Comparison of ENCODE assay signal across 9 cellular contexts in genomic region chrX:123450217-123450616, GRCh38.
DNase-seq lines count a peak whose midpoint lies in the region; FAIRE-seq and TF ChIP-seq lines count a peak whose summit lies in the region.
"Had no signal": no experiment of that assay in that cellular context is flagged by ENCODE, and none has a peak within 500 bp of the region (broad histone marks: within the 10 kb centered on the region; RNA-seq: fewer than 3 reads in every experiment).

No MANE protein-coding gene starts in this region.

- H3K36me3 ChIP-seq in BE2C: no peaks in the 10 kb centered on the region

- DNase-seq in BE2C (no peak), GM12891 (ENCODE audit: insufficient read length, low spot score) (no peak), RPMI8226 (peak; percentile 4), Ammon's horn (ENCODE audit: low spot score) (no peak), NOMO-1 (lab: John Stamatoyannopoulos, UW; ENCODE audit: unreplicated experiment in 2 of 2) (no peak), immature natural killer cell (no peak)
- no peak for DNase-seq in activated CD8-positive, alpha-beta memory T cell treated with anti-CD3 and anti-CD28 coated beads, Interleukin-2, amount 50 U/mL, for 4 hours
- DNase-seq: amniotic stem cell had no signal

- no peak for TF ChIP-seq POLR2A in GM12891 (IDR thresholded peaks at IDR 0.05; ENCODE audit: low read depth, low read length)

- H3K27me3 ChIP-seq in BE2C: no peaks in the 10 kb centered on the region

- FAIRE-seq in GM12891 (lab: Jason Lieb, UNC): peak; percentile 28
- FAIRE-seq in islet of Langerhans (lab: Jason Lieb, UNC): peak; percentile 96

- peak; percentile 22 for TF ChIP-seq CTCF in BE2C (IDR thresholded peaks at IDR 0.05; ENCODE audit: low read depth, low read length)

- H3K9me3 Mint-ChIP-seq in immature natural killer cell: no peaks in the 10 kb centered on the region

- peaks cover 0 to 7% (median 1%) of the 10 kb centered on the region in 3 donors for H3K27me3 Mint-ChIP-seq in immature natural killer cell (ENCODE audit: low read depth in 3 of 3)

- H3K27ac Mint-ChIP-seq in immature natural killer cell: no peak overlapping the region

- H3K4me3 Mint-ChIP-seq in immature natural killer cell: no peak overlapping the region

- H3K4me1 Mint-ChIP-seq in immature natural killer cell: no peaks in the 10 kb centered on the region

- no peaks in the 10 kb centered on the region for H3K4me1 ChIP-seq in BE2C

- H3K36me3 Mint-ChIP-seq in immature natural killer cell: no peaks in the 10 kb centered on the region

- no peak overlapping the region for H3K4me3 ChIP-seq in BE2C (ENCODE audit: low read depth, low read length)

- no peaks in the 10 kb centered on the region for H3K9me3 ChIP-seq in BE2C

TF ChIP-seq in GM12891, 5 proteins besides CTCF, POLR2A, EP300 and RAD21:
- TF ChIP-seq POLR2AphosphoS5 (IDR thresholded peaks at IDR 0.05; ENCODE audit: low read depth, low read length) (no peak), SPI1 (IDR thresholded peaks at IDR 0.05; ENCODE audit: low read depth, low read length) (no peak), TAF1 (IDR thresholded peaks at IDR 0.05; ENCODE audit: low read depth, low read length) (no peak), POU2F2 (IDR thresholded peaks at IDR 0.05; ENCODE audit: low read depth, low read length) (no peak), PAX5 (IDR thresholded peaks at IDR 0.05; ENCODE audit: insufficient read depth, low read length, severe bottlenecking) (no peak)
